In the genomic region with DNA sequence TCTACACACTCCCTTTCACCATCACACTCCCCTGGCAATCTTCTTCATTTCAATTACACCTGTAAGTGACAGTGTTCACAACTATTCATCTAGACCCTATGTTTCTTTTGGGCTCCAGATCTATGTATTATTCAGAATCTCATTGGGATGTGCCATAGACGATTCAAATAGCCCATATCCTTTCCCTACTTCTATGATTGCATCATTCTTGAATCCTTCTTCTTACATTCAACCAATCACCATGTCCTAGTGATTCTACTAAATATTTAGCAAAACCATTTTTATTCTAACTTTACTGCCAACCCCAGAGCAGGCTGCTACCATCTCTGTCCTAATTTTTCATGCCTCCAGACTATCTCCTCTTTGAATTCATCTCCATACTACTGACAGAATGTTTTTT, we compare ENCODE assay signal across 10 cellular contexts.
"Had no signal": no experiment of that assay in that cellular context is flagged by ENCODE, and none has a peak within 500 bp of the region (broad histone marks: within the 10 kb centered on the region; RNA-seq: fewer than 3 reads in every experiment).

No MANE protein-coding gene starts in this region.

- ATAC-seq: HCT116 had no signal

- H3K4me1 ChIP-seq: HAP-1 had no signal

- H2AFZ ChIP-seq: GM23248 had no signal

- H3K27ac Mint-ChIP-seq: H9, HFFc6 had no signal

- H3K36me3 ChIP-seq: HAP-1 had no signal

- H3K9me3 ChIP-seq: HAP-1 had no signal

- H3K9me3 Mint-ChIP-seq: H9 had no signal

- DNase-seq: GM23248, GOT3, H7, H9, HCEC 1CT, HFFc6 had no signal

- H3K9ac ChIP-seq: GM23248 had no signal

- H3K4me3 Mint-ChIP-seq: H9, HFFc6 had no signal

- H3K4me3 ChIP-seq: GM23248, HAP-1 had no signal

- H3K27ac ChIP-seq: GM23248 had no signal

- FAIRE-seq: H1, H54 had no signal
